ENCODE assay signal across 1 cellular context in genomic region chr1:177088974-177089373, GRCh38.
TF ChIP-seq lines count a peak whose summit lies in the region.

No MANE protein-coding gene starts in this region.

TF ChIP-seq in GM23338, 12 proteins besides CTCF, POLR2A, EP300 and RAD21 (continued from another document):
- TF ChIP-seq, protein P1, sequence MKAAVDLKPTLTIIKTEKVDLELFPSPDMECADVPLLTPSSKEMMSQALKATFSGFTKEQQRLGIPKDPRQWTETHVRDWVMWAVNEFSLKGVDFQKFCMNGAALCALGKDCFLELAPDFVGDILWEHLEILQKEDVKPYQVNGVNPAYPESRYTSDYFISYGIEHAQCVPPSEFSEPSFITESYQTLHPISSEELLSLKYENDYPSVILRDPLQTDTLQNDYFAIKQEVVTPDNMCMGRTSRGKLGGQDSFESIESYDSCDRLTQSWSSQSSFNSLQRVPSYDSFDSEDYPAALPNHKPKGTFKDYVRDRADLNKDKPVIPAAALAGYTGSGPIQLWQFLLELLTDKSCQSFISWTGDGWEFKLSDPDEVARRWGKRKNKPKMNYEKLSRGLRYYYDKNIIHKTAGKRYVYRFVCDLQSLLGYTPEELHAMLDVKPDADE (IDR thresholded peaks at IDR 0.05), result no peak
- TF ChIP-seq JUNB (IDR thresholded peaks at IDR 0.05; ENCODE audit: unreplicated experiment) (no peak), ZNF331 (CRISPR knock-in tag; IDR thresholded peaks at IDR 0.05; ENCODE audit: low read depth) (no peak), REST (IDR thresholded peaks at IDR 0.05; ENCODE audit: unreplicated experiment) (no peak), EZH2 (IDR thresholded peaks at IDR 0.05; ENCODE audit: low read depth, unreplicated experiment) (no peak)
TF ChIP-seq in GM23338: peak in this region for 0.
